21 cellular contexts compared by ENCODE assay signal in the genomic region with DNA sequence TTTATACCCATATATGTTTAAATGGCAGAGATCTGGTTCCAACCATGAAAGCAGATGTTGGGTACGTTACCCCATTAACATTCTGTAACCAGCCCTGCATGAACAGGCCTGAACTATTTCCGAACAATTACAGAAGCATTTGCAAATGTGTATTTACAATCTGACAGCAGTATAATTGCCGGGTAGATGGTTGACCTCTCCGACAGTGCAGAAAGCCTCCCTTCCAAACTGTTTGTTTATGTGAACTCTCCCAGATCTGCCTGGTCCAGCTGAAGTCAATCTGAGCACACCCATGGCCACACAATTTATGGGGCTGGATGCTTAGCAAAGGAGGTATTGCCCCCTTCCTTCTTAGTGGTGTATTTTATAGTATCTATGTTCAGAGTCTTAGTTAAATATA. TPM values are rescaled to one million over a fixed set of nuclear protein-coding genes. Genes with fewer than 3 reads are reported as not detected.
"Had no signal": no experiment of that assay in that cellular context is flagged by ENCODE, and none has a peak within 500 bp of the region (broad histone marks: within the 10 kb centered on the region; RNA-seq: fewer than 3 reads in every experiment).

No MANE protein-coding gene starts in this region.

- H3K9me3 ChIP-seq: esophagus muscularis mucosa, left ventricle myocardium inferior, lower lobe of right lung, psoas muscle, right lobe of liver, spleen, tibial artery, upper lobe of right lung, vagina had no signal

- H3K27ac ChIP-seq: epithelial cell of prostate, esophagus muscularis mucosa, foreskin keratinocyte, left ventricle myocardium inferior, lower lobe of right lung, psoas muscle, right lobe of liver, spleen, tibial artery, upper lobe of right lung, vagina had no signal

- DNase-seq: effector memory CD4-positive, alpha-beta T cell; foreskin keratinocyte; immature natural killer cell; left ventricle myocardium inferior; lower lobe of right lung; midbrain; psoas muscle; retina; right lobe of liver; spleen; stimulated activated CD4-positive, alpha-beta T cell treated with anti-CD3 and anti-CD28 coated beads, Interleukin-15, amount 100 ng/mL, for 24 hours; stimulated activated CD4-positive, alpha-beta T cell treated with anti-CD3 and anti-CD28 coated beads, Interleukin-1b, Interleukin-23, amount 100 ng/mL, for 48 hours; stimulated activated CD4-positive, alpha-beta T cell treated with anti-CD3 and anti-CD28 coated beads, Interleukin-4, amount 100 ng/mL, for 24 hours; tibial artery; upper lobe of right lung had no signal

- H3K27me3 ChIP-seq: foreskin keratinocyte, right lobe of liver, spleen, tibial artery, upper lobe of right lung, vagina had no signal

- H3K4me3 ChIP-seq: esophagus muscularis mucosa, left ventricle myocardium inferior, lower lobe of right lung, psoas muscle, right lobe of liver, spleen, tibial artery, upper lobe of right lung, vagina had no signal

- H3K4me1 ChIP-seq: esophagus muscularis mucosa, foreskin keratinocyte, left ventricle myocardium inferior, lower lobe of right lung, psoas muscle, right lobe of liver, spleen, tibial artery, upper lobe of right lung, vagina had no signal

- ATAC-seq: foreskin keratinocyte; lower lobe of right lung; natural killer cell treated with Interleukin-12 subunit alpha and Interleukin-12 subunit beta and Interleukin-15 and Interleukin-18, amount 100 ng/mL, for 72 hours; psoas muscle; right lobe of liver; stimulated activated memory B cell treated with anti-CD40 and anti-IgM and Interleukin-4, amounts not matched to agents 10 μg/mL and 1 μg/mL and 100 μg/mL, for 72 hours; upper lobe of right lung had no signal

- H3K36me3 ChIP-seq: esophagus muscularis mucosa, left ventricle myocardium inferior, lower lobe of right lung, right lobe of liver, tibial artery, upper lobe of right lung, vagina had no signal

RNA-seq across cellular contexts. Expression of a gene that starts 44.2 kb away (rescaled TPM):
- total RNA-seq: foreskin keratinocyte had no signal
- polyA plus RNA-seq: foreskin keratinocyte, immature natural killer cell, keratinocyte had no signal
